4 cellular contexts compared by ENCODE assay signal in the genomic region with DNA sequence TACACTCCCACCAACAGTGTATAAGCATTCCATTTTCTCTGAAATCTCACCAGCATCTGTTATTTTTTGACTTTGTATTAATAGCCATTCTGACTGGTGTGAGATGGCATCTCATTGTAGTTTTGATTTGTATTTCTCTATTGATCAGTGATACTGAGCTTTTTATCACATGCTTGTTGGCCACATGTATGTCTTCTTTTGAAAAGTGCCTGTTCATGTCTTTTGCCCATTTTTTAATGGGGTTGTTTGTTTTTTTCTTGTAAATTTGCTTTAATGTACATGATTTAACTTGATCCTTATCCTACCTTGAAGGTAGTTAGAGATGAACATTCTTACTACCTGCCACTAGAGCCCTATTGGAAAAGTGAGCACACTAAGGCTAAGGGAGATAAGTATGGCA.
"Had no signal": no experiment of that assay in that cellular context is flagged by ENCODE, and none has a peak within 500 bp of the region (broad histone marks: within the 10 kb centered on the region; RNA-seq: fewer than 3 reads in every experiment).

No MANE protein-coding gene starts in this region.

- H3K27ac ChIP-seq: GM23248 had no signal

- H3K4me1 ChIP-seq: HAP-1 had no signal

- H3K36me3 ChIP-seq: HAP-1 had no signal

- H3K4me3 ChIP-seq: GM23248, GM23338, HAP-1 had no signal

- ATAC-seq: GM23338, HCT116 had no signal

- H3K9me3 ChIP-seq: HAP-1 had no signal
